ENCODE assay signal across 10 cellular contexts in the genomic region with DNA sequence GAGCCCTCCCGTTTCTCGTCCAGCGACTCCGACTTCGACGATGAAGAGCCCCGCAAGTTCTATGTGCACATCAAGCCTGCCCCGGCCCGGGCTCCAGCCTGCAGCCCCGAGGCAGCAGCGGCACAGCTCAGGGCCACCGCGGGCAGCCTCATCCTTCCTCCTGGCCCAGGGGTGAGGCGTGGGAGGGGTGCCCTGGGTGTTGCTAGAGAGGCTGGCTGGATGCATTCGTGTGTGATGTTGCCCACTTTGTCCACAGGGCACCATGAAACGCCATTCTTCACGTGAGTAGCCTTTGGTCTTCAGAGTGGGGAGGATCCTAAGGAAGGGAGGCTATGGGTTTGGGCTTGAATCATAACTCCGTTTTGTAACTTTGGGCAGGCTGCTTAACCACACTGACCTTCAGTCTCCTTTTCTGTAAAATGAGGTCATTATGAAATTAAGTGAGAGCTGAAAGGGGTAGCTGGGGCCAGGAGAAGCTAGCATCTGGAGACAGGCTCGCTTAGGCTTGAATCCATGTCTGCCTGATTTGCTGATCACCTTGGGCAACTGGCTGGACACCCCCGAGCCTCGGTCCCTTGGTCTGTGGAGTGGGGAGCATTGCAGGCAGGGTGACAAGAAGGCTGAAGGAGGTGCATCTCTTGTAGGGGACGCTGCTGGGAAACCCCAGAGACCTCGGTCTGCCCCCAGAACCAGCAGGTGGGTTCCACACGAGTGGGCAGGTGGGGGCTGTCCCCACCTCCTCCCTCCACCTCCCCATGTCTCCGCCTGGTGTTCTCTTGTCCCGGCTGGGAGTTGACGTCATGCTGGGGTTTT. TPM values are rescaled to one million over a fixed set of nuclear protein-coding genes. Genes with fewer than 3 reads are reported as not detected.
A peak's percentile ranks its signal among the peaks of the same experiment; 100 is the strongest.
DNase-seq lines count a peak whose midpoint lies in the region; ATAC-seq and TF ChIP-seq lines count a peak whose summit lies in the region.
"Had no signal": no experiment of that assay in that cellular context is flagged by ENCODE, and none has a peak within 500 bp of the region (broad histone marks: within the 10 kb centered on the region; RNA-seq: fewer than 3 reads in every experiment).

No MANE protein-coding gene starts in this region.

- no peaks in the 10 kb centered on the region for H3K9me3 Mint-ChIP-seq in CD4-positive, CD25-positive, alpha-beta regulatory T cell
- no peaks in the 10 kb centered on the region for H3K9me3 Mint-ChIP-seq in activated naive CD8-positive, alpha-beta T cell treated with anti-CD3 and anti-CD28 coated beads, Interleukin-2, amount 50 U/mL, for 24 hours
- H3K9me3 Mint-ChIP-seq: CD8-positive, alpha-beta memory T cell; neural crest cell had no signal

- H3K9me3 ChIP-seq in CD4-positive, CD25-positive, alpha-beta regulatory T cell (ENCODE audit: control insufficient read depth in 2 of 2, low read length in 2 of 2) = no peaks in the 10 kb centered on the region
- H3K9me3 ChIP-seq in suprapubic skin (no peaks in the 10 kb centered on the region), left ventricle myocardium inferior (replicated peaks) (no peaks in the 10 kb centered on the region)

- TF ChIP-seq POLR2A in suprapubic skin (IDR thresholded peaks at IDR 0.05) = no peak

- H3K27me3 Mint-ChIP-seq in CD4-positive, CD25-positive, alpha-beta regulatory T cell = no peaks in the 10 kb centered on the region
- no peaks in the 10 kb centered on the region for H3K27me3 Mint-ChIP-seq in activated naive CD8-positive, alpha-beta T cell treated with anti-CD3 and anti-CD28 coated beads, Interleukin-2, amount 50 U/mL, for 24 hours

- H3K27ac ChIP-seq in CD4-positive, CD25-positive, alpha-beta regulatory T cell (ENCODE audit: insufficient read depth, low read length, poor library complexity, severe bottlenecking) = peak overlapping the region; percentile 42
- no peak overlapping the region for H3K27ac ChIP-seq in suprapubic skin
- no peak overlapping the region for H3K27ac ChIP-seq in left ventricle myocardium inferior (replicated peaks)

- TF ChIP-seq EP300 in suprapubic skin (IDR thresholded peaks at IDR 0.05) = no peak

- H3K36me3 ChIP-seq in CD4-positive, CD25-positive, alpha-beta regulatory T cell (ENCODE audit: control insufficient read depth, insufficient read depth, low read length) = peaks cover 35% of the 10 kb centered on the region
- H3K36me3 ChIP-seq in suprapubic skin (no peaks in the 10 kb centered on the region), left ventricle myocardium inferior (no peaks in the 10 kb centered on the region)

- TF ChIP-seq CTCF in suprapubic skin (IDR thresholded peaks at IDR 0.05) (no peak), left ventricle myocardium inferior (IDR thresholded peaks at IDR 0.05; ENCODE audit: borderline replicate concordance) (no peak)

- peaks cover 0 to 22% (median 10%) of the 10 kb centered on the region in 4 donors for H3K4me1 Mint-ChIP-seq in CD4-positive, CD25-positive, alpha-beta regulatory T cell
- peaks cover 24% of the 10 kb centered on the region for H3K4me1 Mint-ChIP-seq in activated naive CD8-positive, alpha-beta T cell treated with anti-CD3 and anti-CD28 coated beads, Interleukin-2, amount 50 U/mL, for 24 hours

- ATAC-seq in CD4-positive, CD25-positive, alpha-beta regulatory T cell (ENCODE audit: low read depth in 2 of 2) = peak; percentile 15 to 19
- ATAC-seq in GM19372 (IDR thresholded peaks at IDR 0.05; ENCODE audit: low read depth, unreplicated experiment) (peak; percentile 79), HG03095 (IDR thresholded peaks at IDR 0.05; ENCODE audit: unreplicated experiment) (peak; percentile 67)
- ATAC-seq in activated naive CD8-positive, alpha-beta T cell treated with anti-CD3 and anti-CD28 coated beads, Interleukin-2, amount 50 U/mL, for 24 hours = peak; percentile 73

- H3K4me3 Mint-ChIP-seq in CD4-positive, CD25-positive, alpha-beta regulatory T cell = no peak overlapping the region
- H3K4me3 Mint-ChIP-seq in activated naive CD8-positive, alpha-beta T cell treated with anti-CD3 and anti-CD28 coated beads, Interleukin-2, amount 50 U/mL, for 24 hours = no peak overlapping the region

- H3K4me3 ChIP-seq in CD4-positive, CD25-positive, alpha-beta regulatory T cell (ENCODE audit: low read depth, low read length) = no peak overlapping the region
- H3K4me3 ChIP-seq in suprapubic skin (no peak overlapping the region), left ventricle myocardium inferior (no peak overlapping the region)

- H3K4me1 ChIP-seq in CD4-positive, CD25-positive, alpha-beta regulatory T cell (ENCODE audit: control insufficient read depth, insufficient read depth, low read length, poor library complexity, severe bottlenecking) = peaks cover 5% of the 10 kb centered on the region
- H3K4me1 ChIP-seq in suprapubic skin = peaks cover 14% of the 10 kb centered on the region
- peaks cover 10% of the 10 kb centered on the region for H3K4me1 ChIP-seq in left ventricle myocardium inferior

- intact Hi-C loops in left ventricle myocardium inferior (cut with micrococcal nuclease) = no loop called here

- DNase-seq in CD4-positive, CD25-positive, alpha-beta regulatory T cell = peak in 1 of 3 donors; percentile 15
- peak; percentile 47 for DNase-seq in activated naive CD8-positive, alpha-beta T cell treated with anti-CD3 and anti-CD28 coated beads, Interleukin-2, amount 50 U/mL, for 24 hours
- DNase-seq in RKO (ENCODE audit: low spot score) = no peak
- DNase-seq in suprapubic skin (ENCODE audit: low spot score in 2 of 2) = no peak
- DNase-seq in DMS79 (lab: John Stamatoyannopoulos, UW) = no peak
- DNase-seq in left ventricle myocardium inferior = no peak

- no peaks in the 10 kb centered on the region for H3K27me3 ChIP-seq in CD4-positive, CD25-positive, alpha-beta regulatory T cell (ENCODE audit: control insufficient read depth, insufficient read depth, low read length)
- H3K27me3 ChIP-seq in suprapubic skin (peaks cover 38% of the 10 kb centered on the region), left ventricle myocardium inferior (ENCODE audit: low read depth) (peaks cover 65% of the 10 kb centered on the region)

- 58% methylated on average over 23 of the region's 27 CpGs for WGBS in suprapubic skin

- peak overlapping the region; percentile 38 to 79 (median 55) for H3K27ac Mint-ChIP-seq in CD4-positive, CD25-positive, alpha-beta regulatory T cell
- H3K27ac Mint-ChIP-seq in activated naive CD8-positive, alpha-beta T cell treated with anti-CD3 and anti-CD28 coated beads, Interleukin-2, amount 50 U/mL, for 24 hours = peak overlapping the region; percentile 80

- H3K36me3 Mint-ChIP-seq in CD4-positive, CD25-positive, alpha-beta regulatory T cell = peaks cover 25% of the 10 kb centered on the region
- H3K36me3 Mint-ChIP-seq in activated naive CD8-positive, alpha-beta T cell treated with anti-CD3 and anti-CD28 coated beads, Interleukin-2, amount 50 U/mL, for 24 hours (ENCODE audit: low read depth) = peaks cover 18% of the 10 kb centered on the region

RNA-seq across cellular contexts. Expression of gene B3GNT3, which starts 18.7 kb away (rescaled TPM):
- total RNA-seq in CD4-positive, CD25-positive, alpha-beta regulatory T cell = 0.47 TPM
- polyA plus RNA-seq in CD4-positive, CD25-positive, alpha-beta regulatory T cell = under 1 TPM in 1 of 4 donors, not detected in 3; 0.27 TPM
- total RNA-seq in suprapubic skin = 10 to 100 TPM in 1 of 4 donors, 1 to 10 TPM in 3; 1.4 to 12.1 (median 5.9) TPM
- total RNA-seq in left ventricle myocardium inferior = not detected
- total RNA-seq: CD8-positive, alpha-beta memory T cell; neural crest cell had no signal
- polyA plus RNA-seq: CD8-positive, alpha-beta memory T cell had no signal

RNA-seq across cellular contexts. Expression of gene FCHO1, which starts 24.9 kb away (rescaled TPM):
- 71.9 TPM for total RNA-seq in CD4-positive, CD25-positive, alpha-beta regulatory T cell
- polyA plus RNA-seq in CD4-positive, CD25-positive, alpha-beta regulatory T cell = 10 to 100 TPM in 3 of 4 donors, 1 to 10 TPM in 1; 8.3 to 16.6 (median 13.7) TPM
- total RNA-seq in suprapubic skin (10 to 100 TPM; 32.6 to 48.2 (median 35.7) TPM), left ventricle myocardium inferior (0.71 TPM)

RNA-seq across cellular contexts. Expression of gene INSL3, which starts 45.1 kb away (rescaled TPM):
- total RNA-seq in CD4-positive, CD25-positive, alpha-beta regulatory T cell = 5.5 TPM
- polyA plus RNA-seq in CD4-positive, CD25-positive, alpha-beta regulatory T cell = 1 to 10 TPM; 1.5 to 5.4 (median 2.2) TPM
- total RNA-seq in suprapubic skin (not detected), left ventricle myocardium inferior (not detected)
- total RNA-seq: neural crest cell had no signal

RNA-seq across cellular contexts. Expression of gene MAP1S, which starts 56.9 kb away (rescaled TPM):
- total RNA-seq in CD4-positive, CD25-positive, alpha-beta regulatory T cell = 47.6 TPM
- polyA plus RNA-seq in CD4-positive, CD25-positive, alpha-beta regulatory T cell = 10 to 100 TPM; 14.0 to 26.6 (median 20.1) TPM
- total RNA-seq in suprapubic skin (10 to 100 TPM; 16.8 to 42.5 (median 26.4) TPM), left ventricle myocardium inferior (21.4 TPM)

Comparison
In these comparisons a context has a peak if more than half of its experiments do, and no peak if none do; other contexts are left out.
1. ATAC-seq: peak in every context shown above with its lines; median percentile 79 in GM19372; 73 in activated naive CD8-positive, alpha-beta T cell treated with anti-CD3 and anti-CD28 coated beads, Interleukin-2, amount 50 U/mL, for 24 hours; 67 in HG03095; 17 in CD4-positive, CD25-positive, alpha-beta regulatory T cell.
2. RNA of gene FCHO1, which starts 24.9 kb away (total RNA-seq): 71.9 TPM in CD4-positive, CD25-positive, alpha-beta regulatory T cell (single experiment) and 32.6 to 48.2 TPM in suprapubic skin; 0.71 TPM in left ventricle myocardium inferior (single experiment); every median in the first group is over 10 times any median in the second.